In genomic region chr17:13874134-13874533, GRCh38 we compare ENCODE assay signal across 7 cellular contexts.
"Had no signal": no experiment of that assay in that cellular context is flagged by ENCODE, and none has a peak within 500 bp of the region (broad histone marks: within the 10 kb centered on the region; RNA-seq: fewer than 3 reads in every experiment).

No MANE protein-coding gene starts in this region.

- H3K27ac ChIP-seq: HL-60, KMS-11 had no signal

- H3K4me1 Mint-ChIP-seq: IgD-negative memory B cell had no signal

- H3K4me2 ChIP-seq: KMS-11 had no signal

- FAIRE-seq: HepG2, HTR-8/SVneo had no signal

- H3K27me3 Mint-ChIP-seq: IgD-negative memory B cell had no signal

- DNase-seq: IMR-90, KG1 had no signal

- ATAC-seq: HepG2 had no signal

- H3K4me3 Mint-ChIP-seq: IgD-negative memory B cell had no signal

- H3K9ac ChIP-seq: KMS-11 had no signal

- H3K27ac Mint-ChIP-seq: IgD-negative memory B cell had no signal
